ENCODE assay signal across 9 cellular contexts in genomic region chr17:57612202-57613071, GRCh38.
A peak's percentile ranks its signal among the peaks of the same experiment; 100 is the strongest.
DNase-seq lines count a peak whose midpoint lies in the region; ATAC-seq and TF ChIP-seq lines count a peak whose summit lies in the region.
"Had no signal": no experiment of that assay in that cellular context is flagged by ENCODE, and none has a peak within 500 bp of the region (broad histone marks: within the 10 kb centered on the region; RNA-seq: fewer than 3 reads in every experiment).

No MANE protein-coding gene starts in this region.

- H3K9me3 ChIP-seq in neural progenitor cell (ENCODE audit: low read depth): no peaks in the 10 kb centered on the region

- H3K36me3 Mint-ChIP-seq in GM23338 (ENCODE audit: low read depth) (peaks cover 20% of the 10 kb centered on the region), neural progenitor cell (peaks cover 34% of the 10 kb centered on the region)
- H3K36me3 Mint-ChIP-seq in activated T-helper 17 cell treated with anti-CD3 and anti-CD28 coated beads, Interleukin-2, amount 50 U/mL, for 72 hours (ENCODE audit: low read depth): peaks cover 23% of the 10 kb centered on the region

- H3K4me3 Mint-ChIP-seq in GM23338: no peak overlapping the region
- H3K4me3 Mint-ChIP-seq in activated T-helper 17 cell treated with anti-CD3 and anti-CD28 coated beads, Interleukin-2, amount 50 U/mL, for 72 hours: no peak overlapping the region
- no peak overlapping the region for H3K4me3 Mint-ChIP-seq in neural progenitor cell

- H3K27me3 ChIP-seq in GM23338 (ENCODE audit: insufficient read depth) (no peaks in the 10 kb centered on the region), neural progenitor cell (no peaks in the 10 kb centered on the region)

- in situ Hi-C loops in GM13977 (cut with MboI; ENCODE audit: low pct_unique_long_range_greater_than_20kb, low sequenced_read_pairs, unreplicated experiment): no loop called here

- H3K27me3 Mint-ChIP-seq in GM23338 (ENCODE audit: insufficient read depth, low read depth, poor library complexity): peaks cover 7% of the 10 kb centered on the region
- H3K27me3 Mint-ChIP-seq in activated T-helper 17 cell treated with anti-CD3 and anti-CD28 coated beads, Interleukin-2, amount 50 U/mL, for 72 hours: no peaks in the 10 kb centered on the region
- H3K27me3 Mint-ChIP-seq in neural progenitor cell (ENCODE audit: insufficient read depth, low read depth): peaks cover 4% of the 10 kb centered on the region

- H2AFZ ChIP-seq in GM23338: no peak overlapping the region
- H2AFZ ChIP-seq in neural progenitor cell (replicated peaks): no peak overlapping the region

- H3K27ac Mint-ChIP-seq in GM23338 (peak overlapping the region; percentile 72; the same call in 1 of the 2 replicates), neural progenitor cell (no peak overlapping the region)
- H3K27ac Mint-ChIP-seq in activated T-helper 17 cell treated with anti-CD3 and anti-CD28 coated beads, Interleukin-2, amount 50 U/mL, for 72 hours: peak overlapping the region; percentile 56

- H3K9me3 Mint-ChIP-seq in GM23338 (peaks cover 4% of the 10 kb centered on the region; the same call in 2 of the 3 replicates), neural progenitor cell (peaks cover 10% of the 10 kb centered on the region)
- H3K9me3 Mint-ChIP-seq in activated T-helper 17 cell treated with anti-CD3 and anti-CD28 coated beads, Interleukin-2, amount 50 U/mL, for 72 hours: no peaks in the 10 kb centered on the region

- H3K4me1 Mint-ChIP-seq in GM23338 (peaks cover 41% of the 10 kb centered on the region), neural progenitor cell (peaks cover 45% of the 10 kb centered on the region)
- H3K4me1 Mint-ChIP-seq in activated T-helper 17 cell treated with anti-CD3 and anti-CD28 coated beads, Interleukin-2, amount 50 U/mL, for 72 hours: no peaks in the 10 kb centered on the region

- H3K4me2 ChIP-seq in GM23338 (no peak overlapping the region), neural progenitor cell (no peak overlapping the region)

- H3K4me3 ChIP-seq in GM23338 (no peak overlapping the region), neural progenitor cell (no peak overlapping the region)

- H3K79me2 ChIP-seq in GM23338 (replicated peaks; ENCODE audit: insufficient read depth) (no peaks in the 10 kb centered on the region), neural progenitor cell (ENCODE audit: low read depth) (peaks cover 4% of the 10 kb centered on the region)

- no peak overlapping the region for H3K9ac ChIP-seq in neural progenitor cell

- H3F3A ChIP-seq in GM23338 (replicated peaks; ENCODE audit: low read depth): no peaks in the 10 kb centered on the region
- H3F3A ChIP-seq in neural progenitor cell (ENCODE audit: low read depth): peaks cover 17% of the 10 kb centered on the region

- H3K36me3 ChIP-seq in GM23338 (ENCODE audit: insufficient read depth) (no peaks in the 10 kb centered on the region), neural progenitor cell (peaks cover 17% of the 10 kb centered on the region)

- intact Hi-C loops in left cardiac atrium (cut with DNase I): no loop called here

- ATAC-seq in GM23338 (peak; percentile 68), left cardiac atrium (no peak)
- peak; percentile 54 for ATAC-seq in activated T-helper 17 cell treated with anti-CD3 and anti-CD28 coated beads, Interleukin-2, amount 50 U/mL, for 72 hours (replicated peaks)

- H4K20me1 ChIP-seq in GM23338 (replicated peaks; ENCODE audit: insufficient read depth) (no peaks in the 10 kb centered on the region; the same call in 1 of the 2 replicates), neural progenitor cell (ENCODE audit: low read depth) (peaks cover 51% of the 10 kb centered on the region)

- H3K4me1 ChIP-seq in GM23338 (ENCODE audit: insufficient read depth) (peaks cover 18% of the 10 kb centered on the region; the same call in 1 of the 2 replicates), neural progenitor cell (peaks cover 31% of the 10 kb centered on the region)

- TF ChIP-seq CTCF in GM23338 (conservative IDR thresholded peaks at IDR 0.05; ENCODE audit: low read depth in 2 of 2): no peak
- TF ChIP-seq CTCF in neural progenitor cell (IDR thresholded peaks at IDR 0.05): no peak
- TF ChIP-seq CTCF in GM13977 (IDR thresholded peaks at IDR 0.05; ENCODE audit: extremely low read depth, insufficient read depth, missing control alignments): no peak

- H3K27ac ChIP-seq in GM23338 (ENCODE audit: low read depth): no peak overlapping the region
- no peak overlapping the region for H3K27ac ChIP-seq in neural progenitor cell
- H3K27ac ChIP-seq: epithelial cell of prostate had no signal

- DNase-seq in GM23338 (ENCODE audit: low spot score) (peak; percentile 64), NCI-H2081 (lab: John Stamatoyannopoulos, UW) (peak; percentile 81 to 95), neural progenitor cell (ENCODE audit: low spot score) (peak; percentile 70), left cardiac atrium (no peak), GM13977 (ENCODE audit: low spot score) (no peak), RKO (ENCODE audit: low spot score) (no peak), GM19240 (ENCODE audit: insufficient read length, low spot score) (no peak)

- no peaks in the 10 kb centered on the region for H3K9me2 ChIP-seq in GM23338 (ENCODE audit: insufficient read depth)

TF ChIP-seq in GM23338, 12 proteins besides CTCF, POLR2A, EP300 and RAD21 (continues in another document):
- no peak for TF ChIP-seq CREB1 (CRISPR knock-in tag; IDR thresholded peaks at IDR 0.05; ENCODE audit: low read depth)
- TF ChIP-seq EZH2phosphoT487 (IDR thresholded peaks at IDR 0.05; ENCODE audit: unreplicated experiment): no peak
- no peak for TF ChIP-seq POLR2AphosphoS5 (IDR thresholded peaks at IDR 0.05; ENCODE audit: low read depth)
- TF ChIP-seq, protein P1, sequence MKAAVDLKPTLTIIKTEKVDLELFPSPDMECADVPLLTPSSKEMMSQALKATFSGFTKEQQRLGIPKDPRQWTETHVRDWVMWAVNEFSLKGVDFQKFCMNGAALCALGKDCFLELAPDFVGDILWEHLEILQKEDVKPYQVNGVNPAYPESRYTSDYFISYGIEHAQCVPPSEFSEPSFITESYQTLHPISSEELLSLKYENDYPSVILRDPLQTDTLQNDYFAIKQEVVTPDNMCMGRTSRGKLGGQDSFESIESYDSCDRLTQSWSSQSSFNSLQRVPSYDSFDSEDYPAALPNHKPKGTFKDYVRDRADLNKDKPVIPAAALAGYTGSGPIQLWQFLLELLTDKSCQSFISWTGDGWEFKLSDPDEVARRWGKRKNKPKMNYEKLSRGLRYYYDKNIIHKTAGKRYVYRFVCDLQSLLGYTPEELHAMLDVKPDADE (IDR thresholded peaks at IDR 0.05): no peak
- TF ChIP-seq ZNF331 (CRISPR knock-in tag; IDR thresholded peaks at IDR 0.05; ENCODE audit: low read depth): no peak
- no peak for TF ChIP-seq NANOG (IDR thresholded peaks at IDR 0.05; ENCODE audit: borderline replicate concordance)
- no peak for TF ChIP-seq STAT1 (IDR thresholded peaks at IDR 0.05; ENCODE audit: unreplicated experiment)
- TF ChIP-seq ZNF114 (CRISPR knock-in tag; IDR thresholded peaks at IDR 0.05): no peak

Comparison
In these comparisons a context has a peak if more than half of its experiments do, and no peak if none do; other contexts are left out.
1. ATAC-seq: peak in GM23338 (single experiment) and activated T-helper 17 cell treated with anti-CD3 and anti-CD28 coated beads, Interleukin-2, amount 50 U/mL, for 72 hours (single experiment); none in left cardiac atrium (0 of 2).
2. DNase-seq: peak in GM23338 (single experiment), NCI-H2081 (2 of 2) and neural progenitor cell (single experiment); none in left cardiac atrium (single experiment), GM13977 (single experiment), RKO (single experiment) and GM19240 (single experiment).